ENCODE assay signal across 29 cellular contexts in genomic region chr13:101965096-101965495, GRCh38.
"Had no signal": no experiment of that assay in that cellular context is flagged by ENCODE, and none has a peak within 500 bp of the region (broad histone marks: within the 10 kb centered on the region; RNA-seq: fewer than 3 reads in every experiment).

No MANE protein-coding gene starts in this region.

- H3K4me3 Mint-ChIP-seq: activated CD4-positive, alpha-beta memory T cell treated with anti-CD3 and anti-CD28 coated beads, Interleukin-2, amount 10 ng/mL, durations not matched to agents 7 days and 5 days; activated naive CD4-positive, alpha-beta T cell treated with anti-CD3 and anti-CD28 coated beads, Interleukin-2, amount 10 ng/mL, durations not matched to agents 7 days and 5 days; activated naive CD8-positive, alpha-beta T cell treated with anti-CD3 and anti-CD28 coated beads for 36 hours; activated T-helper 17 cell treated with anti-CD3 and anti-CD28 coated beads, Interleukin-2, amount 50 U/mL, for 72 hours; T-cell had no signal

- H3K4me3 ChIP-seq: SK-N-MC had no signal

- H3K4me1 Mint-ChIP-seq: activated CD4-positive, alpha-beta memory T cell treated with anti-CD3 and anti-CD28 coated beads, Interleukin-2, amount 10 ng/mL, durations not matched to agents 7 days and 5 days; activated naive CD4-positive, alpha-beta T cell treated with anti-CD3 and anti-CD28 coated beads, Interleukin-2, amount 10 ng/mL, durations not matched to agents 7 days and 5 days; activated naive CD8-positive, alpha-beta T cell treated with anti-CD3 and anti-CD28 coated beads for 36 hours; activated T-helper 17 cell treated with anti-CD3 and anti-CD28 coated beads, Interleukin-2, amount 50 U/mL, for 72 hours; T-cell had no signal

- H3K36me3 Mint-ChIP-seq: activated naive CD4-positive, alpha-beta T cell treated with anti-CD3 and anti-CD28 coated beads, Interleukin-2, amount 10 ng/mL, durations not matched to agents 7 days and 5 days; activated naive CD8-positive, alpha-beta T cell treated with anti-CD3 and anti-CD28 coated beads for 36 hours; T-cell had no signal

- FAIRE-seq: bronchial epithelial cell had no signal

- DNase-seq: activated CD4-positive, alpha-beta memory T cell treated with anti-CD3 and anti-CD28 coated beads, Interleukin-2, amount 10 ng/mL, durations not matched to agents 7 days and 5 days; activated CD4-positive, alpha-beta T cell treated with anti-CD3 and anti-CD28 coated beads, Interleukin-2, amount 50 U/mL, for 1 hour; activated CD4-positive, CD25-positive, alpha-beta regulatory T cell; activated gamma-delta T cell; activated naive CD4-positive, alpha-beta T cell treated with anti-CD3 and anti-CD28 coated beads, Interleukin-2, amount 10 ng/mL, durations not matched to agents 7 days and 5 days; activated naive CD8-positive, alpha-beta T cell treated with anti-CD3 and anti-CD28 coated beads for 36 hours; activated T-cell treated with anti-CD3 and anti-CD28 coated beads for 4 hours; activated T-cell treated with anti-CD3 and anti-CD28 coated beads, Interleukin-2, amount 50 U/mL, for 48 hours; anterior cingulate cortex; central memory CD4-positive, alpha-beta T cell; Karpas-422; MM.1S; NCI-H1105 treated with DMSO at 0.1 percent for 48 hours; NCI-H1436 treated with DMSO at 0.1 percent for 48 hours; NCI-H187; NCI-H2081; NCI-H226; NCI-H526; NCI-H774; NK-92 treated with Interleukin-12 subunit alpha and Interleukin-12 subunit beta, amount 100 ng/mL, for 24 hours; OCI-M1; RPMI8226; T-cell; T-helper 2 cell; T1000 had no signal

- H3K9me3 Mint-ChIP-seq: activated CD4-positive, alpha-beta memory T cell treated with anti-CD3 and anti-CD28 coated beads, Interleukin-2, amount 10 ng/mL, durations not matched to agents 7 days and 5 days; activated naive CD4-positive, alpha-beta T cell treated with anti-CD3 and anti-CD28 coated beads, Interleukin-2, amount 10 ng/mL, durations not matched to agents 7 days and 5 days; activated naive CD8-positive, alpha-beta T cell treated with anti-CD3 and anti-CD28 coated beads for 36 hours; activated T-helper 17 cell treated with anti-CD3 and anti-CD28 coated beads, Interleukin-2, amount 50 U/mL, for 72 hours had no signal

- H3K27me3 Mint-ChIP-seq: activated CD4-positive, alpha-beta memory T cell treated with anti-CD3 and anti-CD28 coated beads, Interleukin-2, amount 10 ng/mL, durations not matched to agents 7 days and 5 days; activated naive CD4-positive, alpha-beta T cell treated with anti-CD3 and anti-CD28 coated beads, Interleukin-2, amount 10 ng/mL, durations not matched to agents 7 days and 5 days had no signal

- H3K27ac Mint-ChIP-seq: activated CD4-positive, alpha-beta memory T cell treated with anti-CD3 and anti-CD28 coated beads, Interleukin-2, amount 10 ng/mL, durations not matched to agents 7 days and 5 days; activated naive CD4-positive, alpha-beta T cell treated with anti-CD3 and anti-CD28 coated beads, Interleukin-2, amount 10 ng/mL, durations not matched to agents 7 days and 5 days; activated naive CD8-positive, alpha-beta T cell treated with anti-CD3 and anti-CD28 coated beads for 36 hours; activated T-helper 17 cell treated with anti-CD3 and anti-CD28 coated beads, Interleukin-2, amount 50 U/mL, for 72 hours; T-cell had no signal

- H3K27ac ChIP-seq: SK-N-MC, VCaP had no signal
